ENCODE assay signal across 13 cellular contexts in genomic region chr18:136433-136832, GRCh38. TPM values are rescaled to one million over a fixed set of nuclear protein-coding genes. Genes with fewer than 3 reads are reported as not detected.
DNase-seq lines count a peak whose midpoint lies in the region; ATAC-seq, FAIRE-seq and TF ChIP-seq lines count a peak whose summit lies in the region.
"Had no signal": no experiment of that assay in that cellular context is flagged by ENCODE, and none has a peak within 500 bp of the region (broad histone marks: within the 10 kb centered on the region; RNA-seq: fewer than 3 reads in every experiment).

No MANE protein-coding gene starts in this region.

- H3K4me1 Mint-ChIP-seq in natural killer cell treated with Interleukin-12 subunit alpha and Interleukin-12 subunit beta and Interleukin-15 and Interleukin-18, amount 100 ng/mL, for 72 hours (ENCODE audit: low read depth in 2 of 2): no peaks in the 10 kb centered on the region

- POLR2A ChIA-PET in HEK293T (lab: Yijun Ruan, JAX): no interaction called here

- no peaks in the 10 kb centered on the region for H3K9me3 Mint-ChIP-seq in natural killer cell treated with Interleukin-12 subunit alpha and Interleukin-12 subunit beta and Interleukin-15 and Interleukin-18, amount 100 ng/mL, for 72 hours

- DNase-seq in GM12891 (ENCODE audit: insufficient read length, low spot score) (no peak), NCI-H2171 (lab: John Stamatoyannopoulos, UW) (peak; percentile 27), HEK293T (ENCODE audit: extremely low spot score) (no peak), medulla oblongata (ENCODE audit: extremely low spot score) (no peak), glomerular visceral epithelial cell (ENCODE audit: extremely low spot score) (no peak)
- DNase-seq in activated CD8-positive, alpha-beta memory T cell treated with anti-CD3 and anti-CD28 coated beads, Interleukin-2, amount 50 U/mL, for 4 hours: peak; percentile 22
- DNase-seq in natural killer cell treated with Interleukin-12 subunit alpha and Interleukin-12 subunit beta and Interleukin-15 and Interleukin-18, amount 100 ng/mL, for 72 hours (ENCODE audit: low spot score): no peak
- DNase-seq: body of pancreas, GM23248, NCI-H1105, uterus had no signal

- ATAC-seq in natural killer cell treated with Interleukin-12 subunit alpha and Interleukin-12 subunit beta and Interleukin-15 and Interleukin-18, amount 100 ng/mL, for 72 hours: peak; percentile 50 to 66
- ATAC-seq in HG03025 (IDR thresholded peaks at IDR 0.05; ENCODE audit: low FRiP score, unreplicated experiment): no peak
- ATAC-seq: body of pancreas had no signal

- no peak overlapping the region for H3K4me3 Mint-ChIP-seq in natural killer cell treated with Interleukin-12 subunit alpha and Interleukin-12 subunit beta and Interleukin-15 and Interleukin-18, amount 100 ng/mL, for 72 hours

- TF ChIP-seq POLR2A in GM12891 (IDR thresholded peaks at IDR 0.05; ENCODE audit: low read depth, low read length): no peak

- peaks cover 2 to 11% of the 10 kb centered on the region in 2 donors for H3K27me3 Mint-ChIP-seq in natural killer cell treated with Interleukin-12 subunit alpha and Interleukin-12 subunit beta and Interleukin-15 and Interleukin-18, amount 100 ng/mL, for 72 hours

- CTCF ChIA-PET in HEK293T (lab: Yijun Ruan, JAX): no interaction called here

- no peaks in the 10 kb centered on the region for H3K36me3 Mint-ChIP-seq in natural killer cell treated with Interleukin-12 subunit alpha and Interleukin-12 subunit beta and Interleukin-15 and Interleukin-18, amount 100 ng/mL, for 72 hours

- peak; percentile 13 for FAIRE-seq in GM12891 (lab: Jason Lieb, UNC)
- FAIRE-seq: islet of Langerhans had no signal

- no peak overlapping the region for H3K27ac Mint-ChIP-seq in natural killer cell treated with Interleukin-12 subunit alpha and Interleukin-12 subunit beta and Interleukin-15 and Interleukin-18, amount 100 ng/mL, for 72 hours

TF ChIP-seq in GM12891, 5 proteins besides CTCF, POLR2A, EP300 and RAD21:
- no peak for TF ChIP-seq POLR2AphosphoS5 (IDR thresholded peaks at IDR 0.05; ENCODE audit: low read depth, low read length)
- TF ChIP-seq POU2F2 (IDR thresholded peaks at IDR 0.05; ENCODE audit: low read depth, low read length): no peak
- TF ChIP-seq PAX5 (IDR thresholded peaks at IDR 0.05; ENCODE audit: insufficient read depth, low read length, severe bottlenecking): no peak
- TF ChIP-seq TAF1 (IDR thresholded peaks at IDR 0.05; ENCODE audit: low read depth, low read length): no peak
- no peak for TF ChIP-seq SPI1 (IDR thresholded peaks at IDR 0.05; ENCODE audit: low read depth, low read length)

TF ChIP-seq in HEK293T, 16 proteins besides CTCF, POLR2A, EP300 and RAD21:
- TF ChIP-seq ARNT (IDR thresholded peaks at IDR 0.05) (no peak), FOXM1 (IDR thresholded peaks at IDR 0.05; ENCODE audit: borderline replicate concordance) (no peak), NFRKB (IDR thresholded peaks at IDR 0.05) (no peak), PKNOX1 (IDR thresholded peaks at IDR 0.05) (no peak), L3MBTL2 (conservative IDR thresholded peaks at IDR 0.05) (no peak), TARDBP (IDR thresholded peaks at IDR 0.05) (no peak)

RNA-seq across cellular contexts. Expression of gene USP14, which starts 21.9 kb away (rescaled TPM):
- polyA plus RNA-seq in GM12891 (2012; ENCODE audit: low read depth, missing spikeins): 25.8 TPM
- total RNA-seq in natural killer cell treated with Interleukin-12 subunit alpha and Interleukin-12 subunit beta and Interleukin-15 and Interleukin-18, amount 100 ng/mL, for 72 hours: 10 to 100 TPM; 73.2 to 79.7 TPM

Comparison
In these comparisons a context has a peak if more than half of its experiments do, and no peak if none do; other contexts are left out.
1. DNase-seq: peak in NCI-H2171 (single experiment) and activated CD8-positive, alpha-beta memory T cell treated with anti-CD3 and anti-CD28 coated beads, Interleukin-2, amount 50 U/mL, for 4 hours (single experiment); none in GM12891 (single experiment), natural killer cell treated with Interleukin-12 subunit alpha and Interleukin-12 subunit beta and Interleukin-15 and Interleukin-18, amount 100 ng/mL, for 72 hours (single experiment), HEK293T (single experiment), medulla oblongata (single experiment) and glomerular visceral epithelial cell (single experiment).